11 cellular contexts compared by ENCODE assay signal in the genomic region with DNA sequence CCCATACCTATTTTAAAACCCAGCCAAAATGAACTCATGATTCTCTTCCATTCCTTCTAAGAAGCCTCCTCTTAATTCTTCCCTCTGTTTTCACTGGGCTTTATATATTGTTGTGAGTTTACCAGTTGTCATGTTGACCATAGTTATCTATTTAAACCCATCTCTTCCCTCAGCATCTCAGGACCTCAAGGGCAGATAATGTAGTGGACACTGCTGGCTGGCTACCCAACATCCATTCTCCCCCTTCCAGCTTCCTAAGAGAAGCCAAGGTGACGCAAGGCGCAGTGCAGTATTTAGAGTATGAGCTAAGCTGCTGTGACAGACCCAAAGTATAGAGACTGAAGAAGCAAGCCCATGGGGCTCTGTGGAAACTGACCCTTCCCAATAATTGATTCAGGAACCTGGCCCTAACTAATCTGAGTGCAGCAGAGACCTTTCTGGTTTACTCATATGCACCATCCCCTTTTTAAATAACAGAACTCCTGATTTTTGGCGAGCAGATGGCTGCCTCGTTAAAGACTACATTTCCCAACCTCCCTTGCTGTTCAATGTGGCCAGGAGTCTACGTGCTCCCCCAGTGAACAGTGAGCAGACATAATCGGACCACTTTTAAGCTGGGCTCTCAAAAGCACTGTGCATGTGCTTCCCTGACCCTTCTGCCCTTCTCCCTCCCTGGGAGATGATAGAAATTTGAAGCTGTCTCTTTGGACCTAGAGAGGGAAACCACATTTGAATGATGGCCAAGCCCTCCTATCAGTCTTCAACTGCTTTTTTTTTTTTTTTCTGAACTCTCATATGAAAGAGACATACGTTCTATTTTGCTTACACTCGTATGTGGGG. TPM values are rescaled to one million over a fixed set of nuclear protein-coding genes. Genes with fewer than 3 reads are reported as not detected.
DNase-seq lines count a peak whose midpoint lies in the region; ATAC-seq and TF ChIP-seq lines count a peak whose summit lies in the region.
"Had no signal": no experiment of that assay in that cellular context is flagged by ENCODE, and none has a peak within 500 bp of the region (broad histone marks: within the 10 kb centered on the region; RNA-seq: fewer than 3 reads in every experiment).

No MANE protein-coding gene starts in this region.

- no peak overlapping the region for H3K4me3 Mint-ChIP-seq in activated naive CD4-positive, alpha-beta T cell treated with anti-CD3 and anti-CD28 coated beads, Interleukin-2, amount 10 ng/mL, durations not matched to agents 7 days and 5 days

- H3K9ac ChIP-seq in skeletal muscle satellite cell (ENCODE audit: low read depth, low read length): peak overlapping the region; percentile 72

- no peak for ATAC-seq in activated naive CD4-positive, alpha-beta T cell treated with anti-CD3 and anti-CD28 coated beads, Interleukin-2, amount 50 U/mL, for 72 hours
- ATAC-seq in RWPE2 (ENCODE audit: low read depth) (peak; percentile 3; the same call in 1 of the 3 replicates), GM21515 (IDR thresholded peaks at IDR 0.05; ENCODE audit: unreplicated experiment) (no peak)

- H3K36me3 Mint-ChIP-seq in activated naive CD4-positive, alpha-beta T cell treated with anti-CD3 and anti-CD28 coated beads, Interleukin-2, amount 50 U/mL, for 72 hours: no peaks in the 10 kb centered on the region
- H3K36me3 Mint-ChIP-seq in activated naive CD4-positive, alpha-beta T cell treated with anti-CD3 and anti-CD28 coated beads, Interleukin-2, amount 10 ng/mL, durations not matched to agents 7 days and 5 days: no peaks in the 10 kb centered on the region

- H3K27me3 Mint-ChIP-seq in activated naive CD4-positive, alpha-beta T cell treated with anti-CD3 and anti-CD28 coated beads, Interleukin-2, amount 10 ng/mL, durations not matched to agents 7 days and 5 days: peaks cover 23% of the 10 kb centered on the region

- H3K36me3 ChIP-seq in RWPE2 (ENCODE audit: low read depth) (no peaks in the 10 kb centered on the region), skeletal muscle satellite cell (ENCODE audit: insufficient read depth, low read length) (no peaks in the 10 kb centered on the region)

- TF ChIP-seq CTCF in RWPE2 (IDR thresholded peaks at IDR 0.05; ENCODE audit: poor library complexity, severe bottlenecking): no peak

- peak overlapping the region; percentile 11 for H3K4me2 ChIP-seq in skeletal muscle satellite cell (ENCODE audit: low read length)

- CTCF ChIA-PET in activated naive CD4-positive, alpha-beta T cell treated with anti-CD3 and anti-CD28 coated beads, Interleukin-2, amount 10 ng/mL, durations not matched to agents 7 days and 5 days (lab: Charles Lee): interaction anchor here (0.7 to 2.1 kb wide), 5 partner anchors 59 to 280 kb away, joined by 3 to 8 read pairs (median 5); no protein-coding TSS in a partner anchor

- peak overlapping the region; percentile 24 to 57 for H3K27ac Mint-ChIP-seq in activated naive CD4-positive, alpha-beta T cell treated with anti-CD3 and anti-CD28 coated beads, Interleukin-2, amount 50 U/mL, for 72 hours
- no peak overlapping the region for H3K27ac Mint-ChIP-seq in activated naive CD4-positive, alpha-beta T cell treated with anti-CD3 and anti-CD28 coated beads, Interleukin-2, amount 10 ng/mL, durations not matched to agents 7 days and 5 days

- no peak for DNase-seq in activated naive CD4-positive, alpha-beta T cell treated with anti-CD3 and anti-CD28 coated beads, Interleukin-2, amount 50 U/mL, for 72 hours (ENCODE audit: low spot score in 2 of 2)
- no peak for DNase-seq in activated naive CD4-positive, alpha-beta T cell treated with anti-CD3 and anti-CD28 coated beads, Interleukin-2, amount 10 ng/mL, durations not matched to agents 7 days and 5 days
- DNase-seq in RWPE2 (ENCODE audit: low spot score) (no peak), fibroblast of peridontal ligament (ENCODE audit: extremely low read depth) (peak; percentile 64), ureter (ENCODE audit: low spot score) (no peak), GM19240 (ENCODE audit: insufficient read length, low spot score) (no peak)
- DNase-seq: cerebellar nuclear complex, hypothalamus, NCI-H1436 treated with DMSO at 0.1 percent for 48 hours had no signal

- H3K4me3 ChIP-seq in RWPE2 (ENCODE audit: severe bottlenecking) (no peak overlapping the region), skeletal muscle satellite cell (ENCODE audit: low read length) (no peak overlapping the region)

- no peaks in the 10 kb centered on the region for H3K9me3 Mint-ChIP-seq in activated naive CD4-positive, alpha-beta T cell treated with anti-CD3 and anti-CD28 coated beads, Interleukin-2, amount 50 U/mL, for 72 hours
- no peaks in the 10 kb centered on the region for H3K9me3 Mint-ChIP-seq in activated naive CD4-positive, alpha-beta T cell treated with anti-CD3 and anti-CD28 coated beads, Interleukin-2, amount 10 ng/mL, durations not matched to agents 7 days and 5 days

- H3K4me1 ChIP-seq in RWPE2 (ENCODE audit: insufficient read depth, poor library complexity, severe bottlenecking): peaks cover 12% of the 10 kb centered on the region
- peaks cover 46% of the 10 kb centered on the region for H3K4me1 ChIP-seq in skeletal muscle satellite cell (ENCODE audit: control insufficient read depth, insufficient read depth, low read length)

- H3K27ac ChIP-seq in RWPE2 (ENCODE audit: poor library complexity, severe bottlenecking): peak overlapping the region; percentile 85

- H3K9me3 ChIP-seq in RWPE2 (ENCODE audit: severe bottlenecking) (no peaks in the 10 kb centered on the region), skeletal muscle satellite cell (replicated peaks; ENCODE audit: low read length) (no peaks in the 10 kb centered on the region)

- H3K27me3 ChIP-seq in RWPE2 (ENCODE audit: insufficient read depth, poor library complexity, severe bottlenecking): no peaks in the 10 kb centered on the region
- no peaks in the 10 kb centered on the region for H3K27me3 ChIP-seq in skeletal muscle satellite cell (ENCODE audit: control insufficient read depth, insufficient read depth, low read length)

- H3K4me1 Mint-ChIP-seq in activated naive CD4-positive, alpha-beta T cell treated with anti-CD3 and anti-CD28 coated beads, Interleukin-2, amount 10 ng/mL, durations not matched to agents 7 days and 5 days: no peaks in the 10 kb centered on the region

RNA-seq across cellular contexts. Expression of a gene that starts 28.1 kb away (rescaled TPM):
- total RNA-seq in activated naive CD4-positive, alpha-beta T cell treated with anti-CD3 and anti-CD28 coated beads, Interleukin-2, amount 50 U/mL, for 72 hours: under 1 TPM; 0.14 to 0.61 TPM
- total RNA-seq in skeletal muscle satellite cell (2012; rRNA removed): 10.4 and 18.6 TPM in 2 replicates
- 39.6 TPM for total RNA-seq in ureter

Comparison
In these comparisons a context has a peak if more than half of its experiments do, and no peak if none do; other contexts are left out.
1. RNA of a gene that starts 28.1 kb away (total RNA-seq): 39.6 TPM in ureter (single experiment); 0.14 to 0.61 TPM in activated naive CD4-positive, alpha-beta T cell treated with anti-CD3 and anti-CD28 coated beads, Interleukin-2, amount 50 U/mL, for 72 hours; every median in the first group is over 10 times any median in the second.